ENCODE assay signal across 1 cellular context in the genomic region with DNA sequence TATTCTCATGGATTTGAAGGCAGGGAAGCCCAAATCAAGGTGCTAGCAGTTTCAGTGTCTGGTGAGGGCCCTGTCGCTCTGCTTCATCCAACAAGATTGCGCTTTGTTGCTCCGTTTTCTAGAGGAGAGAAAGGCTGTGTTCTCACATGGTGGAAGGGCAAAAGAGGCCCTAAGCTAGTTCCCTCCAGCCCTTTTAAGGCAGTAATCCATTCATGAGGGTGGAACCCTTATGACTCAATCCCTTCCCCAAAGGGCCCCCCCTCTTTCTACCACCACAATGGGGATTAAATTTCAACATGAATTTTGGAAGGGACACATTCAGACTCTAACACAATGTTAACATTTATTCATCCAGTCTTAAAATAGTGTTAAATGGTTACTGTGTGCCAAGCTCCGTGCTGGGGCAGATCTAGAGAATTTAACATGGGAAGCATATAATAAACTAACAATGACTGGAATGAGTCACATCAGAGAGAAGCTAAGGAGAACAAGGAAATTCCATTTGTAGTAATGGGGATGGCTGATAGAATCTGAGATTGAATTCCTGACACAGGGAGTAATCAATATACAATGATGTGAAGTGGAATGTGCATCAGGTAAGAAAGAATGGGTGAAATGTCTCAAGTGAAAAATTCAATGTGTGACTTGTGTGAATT.
TF ChIP-seq lines count a peak whose summit lies in the region.

No MANE protein-coding gene starts in this region.

TF ChIP-seq in HCT116, 20 proteins besides CTCF, POLR2A, EP300 and RAD21 (continued from another document):
- TF ChIP-seq ZNF274 (IDR thresholded peaks at IDR 0.05; ENCODE audit: low read depth, low read length) (no peak), CEBPB (IDR thresholded peaks at IDR 0.05; ENCODE audit: low read depth) (no peak), CBX3 (IDR thresholded peaks at IDR 0.05; ENCODE audit: low read depth) (no peak), SIN3A (IDR thresholded peaks at IDR 0.05; ENCODE audit: low read depth) (no peak), POLR2AphosphoS5 (IDR thresholded peaks at IDR 0.05; ENCODE audit: low read depth, low read length) (no peak), SRF (IDR thresholded peaks at IDR 0.05; ENCODE audit: low read depth) (peak; percentile 91), TCF7L2 (IDR thresholded peaks at IDR 0.05; ENCODE audit: borderline replicate concordance, extremely low read depth, insufficient read depth, insufficient read length) (no peak), ZFX (IDR thresholded peaks at IDR 0.05) (no peak)
- TF ChIP-seq, protein P1, sequence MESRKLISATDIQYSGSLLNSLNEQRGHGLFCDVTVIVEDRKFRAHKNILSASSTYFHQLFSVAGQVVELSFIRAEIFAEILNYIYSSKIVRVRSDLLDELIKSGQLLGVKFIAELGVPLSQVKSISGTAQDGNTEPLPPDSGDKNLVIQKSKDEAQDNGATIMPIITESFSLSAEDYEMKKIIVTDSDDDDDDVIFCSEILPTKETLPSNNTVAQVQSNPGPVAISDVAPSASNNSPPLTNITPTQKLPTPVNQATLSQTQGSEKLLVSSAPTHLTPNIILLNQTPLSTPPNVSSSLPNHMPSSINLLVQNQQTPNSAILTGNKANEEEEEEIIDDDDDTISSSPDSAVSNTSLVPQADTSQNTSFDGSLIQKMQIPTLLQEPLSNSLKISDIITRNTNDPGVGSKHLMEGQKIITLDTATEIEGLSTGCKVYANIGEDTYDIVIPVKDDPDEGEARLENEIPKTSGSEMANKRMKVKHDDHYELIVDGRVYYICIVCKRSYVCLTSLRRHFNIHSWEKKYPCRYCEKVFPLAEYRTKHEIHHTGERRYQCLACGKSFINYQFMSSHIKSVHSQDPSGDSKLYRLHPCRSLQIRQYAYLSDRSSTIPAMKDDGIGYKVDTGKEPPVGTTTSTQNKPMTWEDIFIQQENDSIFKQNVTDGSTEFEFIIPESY (IDR thresholded peaks at IDR 0.05; ENCODE audit: extremely low read depth, insufficient replicate concordance, low read length): no peak
- TF ChIP-seq, protein P2, sequence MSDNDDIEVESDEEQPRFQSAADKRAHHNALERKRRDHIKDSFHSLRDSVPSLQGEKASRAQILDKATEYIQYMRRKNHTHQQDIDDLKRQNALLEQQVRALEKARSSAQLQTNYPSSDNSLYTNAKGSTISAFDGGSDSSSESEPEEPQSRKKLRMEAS (IDR thresholded peaks at IDR 0.05): no peak
